Comparison of ENCODE assay signal across 8 cellular contexts in genomic region chr2:74587664-74588277, GRCh38.
DNase-seq lines count a peak whose midpoint lies in the region; ATAC-seq lines count a peak whose summit lies in the region.

No MANE protein-coding gene starts in this region.

- peak; percentile 73 for ATAC-seq in GM19025 (IDR thresholded peaks at IDR 0.05; ENCODE audit: low read depth, unreplicated experiment)

- DNase-seq in Ammon's horn (ENCODE audit: low spot score) (peak; percentile 85), HK-2 (ENCODE audit: unreplicated experiment) (peak; percentile 49), NOMO-1 treated with dmso at 0.1 percent for 144 hours (lab: John Stamatoyannopoulos, UW; ENCODE audit: unreplicated experiment) (peak; percentile 56), epidermal melanocyte (ENCODE audit: insufficient read length, low spot score) (peak; percentile 57), middle frontal gyrus (ENCODE audit: extremely low spot score, low spot score) (peak; percentile 63)
- peak; percentile 77 for DNase-seq in activated CD8-positive, alpha-beta memory T cell treated with anti-CD3 and anti-CD28 coated beads for 24 hours
- DNase-seq in stimulated activated naive CD4-positive, alpha-beta T cell (lab: John Stamatoyannopoulos, UW): peak; percentile 25 to 71 (median 42)

Comparison
In these comparisons a context has a peak if more than half of its experiments do, and no peak if none do; other contexts are left out.
1. Peak in every context shown above with its lines: DNase-seq and ATAC-seq.